ENCODE assay signal across 28 cellular contexts in the genomic region with DNA sequence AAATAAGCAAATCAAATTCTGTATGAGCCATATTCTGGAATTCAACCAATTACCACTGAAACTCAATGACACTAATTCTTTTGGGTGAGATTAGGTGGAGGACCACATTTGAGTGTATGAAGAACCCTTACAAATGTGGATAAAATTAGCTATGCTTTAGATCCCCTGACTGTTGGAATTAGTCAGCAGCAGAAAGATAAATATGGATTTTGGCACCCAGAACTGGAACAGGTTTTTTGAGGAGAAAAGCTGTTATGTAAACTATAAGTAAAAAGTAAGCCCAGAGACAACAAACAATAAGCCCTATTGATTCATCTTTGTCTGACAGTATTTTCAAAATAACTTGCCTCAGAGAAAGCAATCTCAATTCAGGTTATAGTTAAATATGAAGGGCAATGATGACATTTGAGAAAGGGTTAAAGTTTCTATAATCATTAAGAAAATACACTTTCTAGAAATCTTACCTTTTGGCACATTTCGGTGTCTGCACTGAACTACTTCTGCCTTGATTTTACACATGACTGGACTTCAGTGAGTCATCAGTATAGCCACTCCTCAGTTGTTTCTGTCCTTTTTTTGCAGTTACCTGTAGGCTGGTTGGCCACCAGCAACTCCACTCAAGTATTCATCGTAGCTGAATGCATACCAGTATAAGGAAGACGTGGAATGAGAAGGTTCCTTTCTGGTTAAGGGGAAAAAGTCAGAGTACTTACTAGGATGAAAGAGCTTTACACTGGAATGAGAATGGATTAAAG.
"Had no signal": no experiment of that assay in that cellular context is flagged by ENCODE, and none has a peak within 500 bp of the region (broad histone marks: within the 10 kb centered on the region; RNA-seq: fewer than 3 reads in every experiment).

No MANE protein-coding gene starts in this region.

- DNase-seq: activated CD4-positive, alpha-beta T cell treated with anti-CD3 and anti-CD28 coated beads for 36 hours; activated CD4-positive, alpha-beta T cell treated with anti-CD3 and anti-CD28 coated beads, Interleukin-2, amount 50 U/mL, for 4 hours; activated CD8-positive, alpha-beta memory T cell treated with anti-CD3 and anti-CD28 coated beads for 24 hours; activated CD8-positive, alpha-beta memory T cell treated with anti-CD3 and anti-CD28 coated beads, Interleukin-2, amount 50 U/mL, for 4 hours; activated naive CD4-positive, alpha-beta T cell; activated naive CD8-positive, alpha-beta T cell treated with anti-CD3 and anti-CD28 coated beads for 36 hours; activated T-cell treated with anti-CD3 and anti-CD28 coated beads, Interleukin-2, amount 50 U/mL, for 24 hours; body of pancreas; effector CD4-positive, alpha-beta T cell; erythroblast; foreskin fibroblast; left ventricle myocardium superior; ovary; psoas muscle; right lobe of liver; stimulated activated CD4-positive, alpha-beta T cell treated with anti-CD3 and anti-CD28 coated beads, Interleukin-2, amount 100 ng/mL, for 24 hours; stomach; T-helper 9 cell; upper lobe of left lung had no signal

- H3K36me3 ChIP-seq: cardiac muscle cell, neutrophil, ovary, right lobe of liver, stomach, thoracic aorta, upper lobe of left lung had no signal

- H3K4me1 Mint-ChIP-seq: activated CD4-positive, alpha-beta T cell treated with anti-CD3 and anti-CD28 coated beads for 36 hours; activated naive CD8-positive, alpha-beta T cell treated with anti-CD3 and anti-CD28 coated beads for 36 hours; stimulated activated memory B cell treated with anti-CD40 and anti-IgM and Interleukin-4, amounts not matched to agents 10 μg/mL and 1 μg/mL and 100 μg/mL, for 72 hours had no signal

- H3K36me3 Mint-ChIP-seq: activated naive CD8-positive, alpha-beta T cell treated with anti-CD3 and anti-CD28 coated beads for 36 hours; natural killer cell treated with Interleukin-12 subunit alpha and Interleukin-12 subunit beta and Interleukin-15 and Interleukin-18, amount 100 ng/mL, for 72 hours; stimulated activated memory B cell treated with anti-CD40 and anti-IgM and Interleukin-4, amounts not matched to agents 10 μg/mL and 1 μg/mL and 100 μg/mL, for 72 hours; WTC11 had no signal

- H3K27me3 ChIP-seq: body of pancreas, cardiac muscle cell, neutrophil, ovary, right lobe of liver, stomach, upper lobe of left lung had no signal

- H3K9me3 Mint-ChIP-seq: WTC11 had no signal

- H3K27ac Mint-ChIP-seq: activated CD4-positive, alpha-beta T cell treated with anti-CD3 and anti-CD28 coated beads for 36 hours; activated naive CD8-positive, alpha-beta T cell treated with anti-CD3 and anti-CD28 coated beads for 36 hours; activated T-cell treated with anti-CD3 and anti-CD28 coated beads, Interleukin-2, amount 50 U/mL, for 24 hours; activated T-helper 2 cell treated with anti-CD3 and anti-CD28 coated beads, Interferon-gamma antibody, Interleukin-2, Interleukin-4, amounts not matched to agents 10 μg/mL and 5 μg/mL and 100 μg/mL, durations not matched to agents 14 hours and 24 hours and 36 hours; dendritic cell treated with granulocyte-macrophage colony-stimulating factor and Interleukin-4, amounts not matched to agents 40 ng/mL and 50 ng/mL, for 4 days; natural killer cell treated with Interleukin-12 subunit alpha and Interleukin-12 subunit beta and Interleukin-15 and Interleukin-18, amount 100 ng/mL, for 72 hours; stimulated activated memory B cell treated with anti-CD40 and anti-IgM and Interleukin-4, amounts not matched to agents 10 μg/mL and 1 μg/mL and 100 μg/mL, for 72 hours; WTC11 had no signal

- ATAC-seq: activated CD4-positive, alpha-beta T cell treated with anti-CD3 and anti-CD28 coated beads for 36 hours; body of pancreas; left ventricle myocardium superior; natural killer cell treated with Interleukin-12 subunit alpha and Interleukin-12 subunit beta and Interleukin-15 and Interleukin-18, amount 100 ng/mL, for 72 hours; psoas muscle; right lobe of liver; stimulated activated memory B cell treated with anti-CD40 and anti-IgM and Interleukin-4, amounts not matched to agents 10 μg/mL and 1 μg/mL and 100 μg/mL, for 72 hours; WTC11 had no signal

- H3K4me1 ChIP-seq: body of pancreas, psoas muscle, right lobe of liver, stomach, upper lobe of left lung had no signal

- H3K27me3 Mint-ChIP-seq: activated CD4-positive, alpha-beta T cell treated with anti-CD3 and anti-CD28 coated beads for 36 hours; activated naive CD8-positive, alpha-beta T cell treated with anti-CD3 and anti-CD28 coated beads for 36 hours; activated T-cell treated with anti-CD3 and anti-CD28 coated beads, Interleukin-2, amount 50 U/mL, for 24 hours; dendritic cell treated with granulocyte-macrophage colony-stimulating factor and Interleukin-4, amounts not matched to agents 40 ng/mL and 50 ng/mL, for 4 days; natural killer cell treated with Interleukin-12 subunit alpha and Interleukin-12 subunit beta and Interleukin-15 and Interleukin-18, amount 100 ng/mL, for 72 hours; stimulated activated memory B cell treated with anti-CD40 and anti-IgM and Interleukin-4, amounts not matched to agents 10 μg/mL and 1 μg/mL and 100 μg/mL, for 72 hours had no signal

- H3K9me3 ChIP-seq: body of pancreas, neutrophil, ovary, psoas muscle, right lobe of liver, stomach, thoracic aorta, upper lobe of left lung had no signal

- H3K4me3 Mint-ChIP-seq: activated CD4-positive, alpha-beta T cell treated with anti-CD3 and anti-CD28 coated beads for 36 hours; activated naive CD8-positive, alpha-beta T cell treated with anti-CD3 and anti-CD28 coated beads for 36 hours; activated T-cell treated with anti-CD3 and anti-CD28 coated beads, Interleukin-2, amount 50 U/mL, for 24 hours; dendritic cell treated with granulocyte-macrophage colony-stimulating factor and Interleukin-4, amounts not matched to agents 40 ng/mL and 50 ng/mL, for 4 days; natural killer cell treated with Interleukin-12 subunit alpha and Interleukin-12 subunit beta and Interleukin-15 and Interleukin-18, amount 100 ng/mL, for 72 hours; stimulated activated memory B cell treated with anti-CD40 and anti-IgM and Interleukin-4, amounts not matched to agents 10 μg/mL and 1 μg/mL and 100 μg/mL, for 72 hours; WTC11 had no signal

- H3K27ac ChIP-seq: body of pancreas, cardiac muscle cell, neutrophil, ovary, psoas muscle, right lobe of liver, skin epidermis, stomach, thoracic aorta, upper lobe of left lung had no signal

- H3K4me3 ChIP-seq: body of pancreas, cardiac muscle cell, ovary, psoas muscle, right lobe of liver, skin epidermis, stomach, thoracic aorta, upper lobe of left lung had no signal
